ENCODE assay signal across 8 cellular contexts in genomic region chr19:4077800-4078683, GRCh38. TPM values are rescaled to one million over a fixed set of nuclear protein-coding genes. Genes with fewer than 3 reads are reported as not detected.
A peak's percentile ranks its signal among the peaks of the same experiment; 100 is the strongest.
DNase-seq lines count a peak whose midpoint lies in the region; ATAC-seq, FAIRE-seq and TF ChIP-seq lines count a peak whose summit lies in the region.

No MANE protein-coding gene starts in this region.

- H3K4me1 ChIP-seq in OCI-LY7 (ENCODE audit: insufficient read depth, low read length, poor library complexity, severe bottlenecking) (peaks cover 20% of the 10 kb centered on the region), GM12878 (ENCODE audit: control insufficient read depth, insufficient read depth, low read length) (peaks cover 14% of the 10 kb centered on the region), stomach smooth muscle (ENCODE audit: control insufficient read depth, insufficient read depth, low read length) (peaks cover 14% of the 10 kb centered on the region)

- no peaks in the 10 kb centered on the region for H4K20me1 ChIP-seq in OCI-LY7 (ENCODE audit: insufficient read depth, low read length)
- no peaks in the 10 kb centered on the region for H4K20me1 ChIP-seq in GM12878 (ENCODE audit: control insufficient read depth, insufficient read depth)

- H3K9ac ChIP-seq in GM12878 (ENCODE audit: control insufficient read depth, insufficient read depth, low read length) (peak overlapping the region; percentile 46), stomach smooth muscle (ENCODE audit: low read length in 2 of 2) (peak overlapping the region; percentile 66 to 75)

- TF ChIP-seq CTCF in OCI-LY7 (conservative IDR thresholded peaks at IDR 0.05; ENCODE audit: low read length) (no peak), GM12878 (IDR thresholded peaks at IDR 0.05 in 2 of 3, conservative IDR thresholded peaks at IDR 0.05 in 1 of 3; ENCODE audit: control insufficient read depth in 2 of 3, extremely low read depth in 1 of 3, insufficient read depth in 1 of 3, low read depth in 3 of 3, low read length in 3 of 3) (no peak), lower leg skin (IDR thresholded peaks at IDR 0.05) (no peak)

- no peaks in the 10 kb centered on the region for H3K79me2 ChIP-seq in OCI-LY7 (ENCODE audit: insufficient read depth, low read depth, low read length)
- H3K79me2 ChIP-seq in GM12878 (ENCODE audit: control insufficient read depth, insufficient read depth, low read length), result no peaks in the 10 kb centered on the region

- H3K9me2 ChIP-seq in OCI-LY7 (ENCODE audit: insufficient read depth, low read length), result no peaks in the 10 kb centered on the region

- CTCF ChIA-PET in OCI-LY7 (lab: Charles Lee; ENCODE audit: unreplicated experiment) (no interaction called here), GM12878 (lab: Yijun Ruan, JAX) (interaction anchor here (0.6 to 2.0 kb wide), 3 partner anchors 37 to 90 kb away, joined by 3 to 6 read pairs (median 3); no protein-coding TSS in a partner anchor)

- H3K4me2 ChIP-seq in OCI-LY7 (ENCODE audit: low read length) (peak overlapping the region; percentile 60), GM12878 (ENCODE audit: control insufficient read depth, insufficient read depth) (peak overlapping the region; percentile 72)

- no peaks in the 10 kb centered on the region for H3K9me3 ChIP-seq in OCI-LY7 (ENCODE audit: low read length)
- H3K9me3 ChIP-seq in GM12878 (replicated peaks; ENCODE audit: control insufficient read depth, insufficient read depth, low read length), result no peaks in the 10 kb centered on the region
- no peaks in the 10 kb centered on the region for H3K9me3 ChIP-seq in stomach smooth muscle (ENCODE audit: control insufficient read depth in 2 of 2, low read length in 2 of 2)

- in situ Hi-C loops in GM12878 (cut with MboI), result no loop called here

- H3K36me3 ChIP-seq in OCI-LY7 (ENCODE audit: insufficient read depth, low read length), result no peaks in the 10 kb centered on the region
- no peaks in the 10 kb centered on the region for H3K36me3 ChIP-seq in GM12878 (ENCODE audit: control insufficient read depth in 2 of 2, insufficient read depth in 2 of 2, low read length in 1 of 2)
- H3K36me3 ChIP-seq in stomach smooth muscle (ENCODE audit: control insufficient read depth in 2 of 2, insufficient read depth in 2 of 2, low read length in 2 of 2), result no peaks in the 10 kb centered on the region

- peak; percentile 84 for DNase-seq in GM12892 (ENCODE audit: insufficient read length)
- peak; percentile 55 for DNase-seq in OCI-LY7 (ENCODE audit: low spot score)
- DNase-seq in GM12878 (ENCODE audit: low read depth, low spot score), result no peak
- no peak for DNase-seq in lower leg skin (ENCODE audit: low spot score in 2 of 2)
- no peak for DNase-seq in NCI-H187 (lab: John Stamatoyannopoulos, UW)
- DNase-seq in epidermal melanocyte (ENCODE audit: insufficient read length, low spot score), result no peak
- DNase-seq in NCI-H510A (lab: John Stamatoyannopoulos, UW), result no peak

- FAIRE-seq in GM12892 (lab: Jason Lieb, UNC), result peak; percentile 94
- peak; percentile 23 for FAIRE-seq in GM12878 (lab: Jason Lieb, UNC)

- no TSS peak for BruUV-seq in OCI-LY7 (replicated peaks; lab: Mats Ljungman, UMichigan)
- BruUV-seq in GM12878 (replicated peaks; lab: Mats Ljungman, UMichigan), result no TSS peak

- SMC1A ChIA-PET in GM12878 (lab: Charles Lee; ENCODE audit: uncharacterized antibody, unreplicated experiment), result interaction anchor here (0.6 kb wide), 1 partner anchor 10 kb away, joined by 3 read pairs; no protein-coding TSS in a partner anchor

- TF ChIP-seq RAD21 in GM12878 (IDR thresholded peaks at IDR 0.05; ENCODE audit: insufficient read depth, low read depth, low read length), result no peak

- TF ChIP-seq POLR2A in GM12892 (IDR thresholded peaks at IDR 0.05; ENCODE audit: low read depth, low read length), result peak; percentile 45; the same call in 1 of the 2 replicates
- peak; percentile 47; the same call in 1 of the 2 replicates for TF ChIP-seq POLR2A in GM12878 (IDR thresholded peaks at IDR 0.05; ENCODE audit: low read depth, low read length)
- no peak for TF ChIP-seq POLR2A in lower leg skin (IDR thresholded peaks at IDR 0.05)

- intact Hi-C loops in OCI-LY7 (cut with micrococcal nuclease; ENCODE audit: unreplicated experiment), result no loop called here
- intact Hi-C loops in GM12878 (cut with micrococcal nuclease; ENCODE audit: unreplicated experiment), result no loop called here
- intact Hi-C loops in lower leg skin (cut with DNase I; ENCODE audit: low total_unique reads), result no loop called here

- TF ChIP-seq EP300 in GM12878 (IDR thresholded peaks at IDR 0.05; ENCODE audit: borderline replicate concordance in 1 of 2, control insufficient read depth in 1 of 2, low read depth in 2 of 2, low read length in 2 of 2), result peak in 1 of 2 experiments; percentile 10; a peak in 1 of 4 replicates

- WGBS in GM12878 (ENCODE audit: insufficient coverage, insufficient replicate concordance, low lambda C conversion rate, missing lambda C conversion rate), result 24% methylated on average over 29 of the region's 33 CpGs
- WGBS in lower leg skin, 2 donors, result 4 to 8% methylated on average over 25 to 29 of the region's 33 CpGs

- peak overlapping the region; percentile 47 for H3K4me3 ChIP-seq in OCI-LY7 (ENCODE audit: low read depth, low read length, poor library complexity, severe bottlenecking)
- peak overlapping the region; percentile 74 for H3K4me3 ChIP-seq in GM12878
- peak overlapping the region; percentile 26 for H3K4me3 ChIP-seq in lower leg skin (ENCODE audit: low read depth, poor library complexity, severe bottlenecking)
- H3K4me3 ChIP-seq in stomach smooth muscle (ENCODE audit: low read length in 2 of 2), result peak overlapping the region; percentile 72 to 78

- peak; percentile 96 for ATAC-seq in GM12878

- H2AFZ ChIP-seq in OCI-LY7 (ENCODE audit: low read length) (peak overlapping the region; percentile 64; the same call in 1 of the 2 replicates), GM12878 (ENCODE audit: control insufficient read depth, low read depth, low read length) (peak overlapping the region; percentile 49)

- H3K27ac ChIP-seq in OCI-LY7 (ENCODE audit: low read depth, low read length, poor library complexity, severe bottlenecking) (peak overlapping the region; percentile 16), GM12878 (ENCODE audit: control insufficient read depth, insufficient read depth) (peak overlapping the region; percentile 72), stomach smooth muscle (ENCODE audit: low read length) (peak overlapping the region; percentile 75)

- POLR2A ChIA-PET in OCI-LY7 (lab: Charles Lee) (interaction anchor here (0.7 kb wide), 1 partner anchor 15 kb away, joined by 4 read pairs; no protein-coding TSS in a partner anchor), GM12878 (lab: Charles Lee) (interaction anchor here (0.6 to 4.0 kb wide), 11 partner anchors 11 to 315 kb away, joined by 3 to 15 read pairs (median 4); partner anchors contain the start of genes MRPL54 and ZBTB7A)

- RAD21 ChIA-PET in GM12878 (lab: Charles Lee; ENCODE audit: unreplicated experiment), result interaction anchor here (0.8 to 2.3 kb wide), 5 partner anchors 11 to 90 kb away, joined by 3 to 10 read pairs (median 7); partner anchors contain the start of gene ZBTB7A

- H3K27me3 ChIP-seq in GM12878 (replicated peaks in 1 of 2; ENCODE audit: control insufficient read depth in 2 of 2, insufficient read depth in 2 of 2, low read length in 1 of 2), result no peaks in the 10 kb centered on the region
- H3K27me3 ChIP-seq in stomach smooth muscle (ENCODE audit: control insufficient read depth in 1 of 2, insufficient read depth in 2 of 2, low read length in 2 of 2), result no peaks in the 10 kb centered on the region

RNA-seq across cellular contexts. Expression of gene ZBTB7A, which starts 11.3 kb away (rescaled TPM):
- 3.1 TPM for polyA plus RNA-seq in GM12892 (2012; ENCODE audit: missing spikeins)
- total RNA-seq in OCI-LY7 (2014; rRNA removed; shearing (Covaris generic)), result 13.1 and 17.2 TPM in 2 replicates
- total RNA-seq in OCI-LY7 (2022) (29.3 and 31.2 TPM in 2 replicates), GM12878 (2014; rRNA removed) (10.6 and 15.9 TPM in 2 replicates), GM12878 (2014; rRNA removed; fragmentation: Illumina TruSeq; extraction: Trizol) (3.2 TPM in 2 replicates), GM12878 (2021) (40.0 and 42.4 TPM in 2 replicates), lower leg skin (100 to 1,000 TPM; 138 to 162 (median 152) TPM)
- total RNA-seq in GM12878 (2013; cell fraction: nucleolus; rRNA removed), result 20.9 and 24.8 TPM in 2 replicates
- 2.2 TPM for polyA plus RNA-seq in GM12878 (2011; ENCODE audit: low read depth)
- polyA plus RNA-seq in GM12878 (2011; rRNA removed) (0.84 and 2.5 TPM in 2 replicates), GM12878 (2014; fragmentation: Illumina TruSeq; extraction: Trizol) (4.1 and 5.9 TPM in 2 replicates), GM12878 (2014; fragmentation: Nextera tagmentation; extraction: Ambion mirVana) (under 1 TPM; 0.26 to 0.73 TPM), GM12878 (2014; rRNA removed) (16.2 and 22.2 TPM in 2 replicates), GM12878 (2016; fragmentation: Nextera tagmentation; extraction: Ambion mirVana) (10 to 100 TPM in 1 of 2 experiments, 1 to 10 TPM in 1; 2.0 to 10.1 TPM)
- polyA plus RNA-seq in GM12878 (2011; cell fraction: cytosol; rRNA removed), result 4.5 and 7.6 TPM in 2 replicates
- 12.8 and 18.3 TPM in 2 replicates for polyA plus RNA-seq in GM12878 (2011; cell fraction: nucleus; rRNA removed)
- polyA plus RNA-seq in GM12878 (2012), result 14.1 and 15.9 TPM in 2 replicates
- polyA minus RNA-seq in GM12878 (2011; rRNA and poly(A)+ RNA removed), result 3.6 and 6.5 TPM in 2 replicates
- polyA minus RNA-seq in GM12878 (2011; cell fraction: cytosol; rRNA and poly(A)+ RNA removed), result 12.4 and 12.8 TPM in 2 replicates
- 3.6 and 4.7 TPM in 2 replicates for polyA minus RNA-seq in GM12878 (2011; cell fraction: nucleus; rRNA and poly(A)+ RNA removed)

RNA-seq across cellular contexts. Expression of gene MAP2K2, which starts 45.9 kb away (rescaled TPM):
- polyA plus RNA-seq in GM12892 (2012; ENCODE audit: missing spikeins), result 52.3 TPM
- 84.7 and 105 TPM in 2 replicates for total RNA-seq in OCI-LY7 (2014; rRNA removed; shearing (Covaris generic))
- total RNA-seq in OCI-LY7 (2022), result 116 and 120 TPM in 2 replicates
- total RNA-seq in GM12878 (2013; cell fraction: nucleolus; rRNA removed), result 58.9 and 63.2 TPM in 2 replicates
- 178 and 210 TPM in 2 replicates for total RNA-seq in GM12878 (2014; rRNA removed)
- 72.1 and 92.8 TPM in 2 replicates for total RNA-seq in GM12878 (2014; rRNA removed; fragmentation: Illumina TruSeq; extraction: Trizol)
- total RNA-seq in GM12878 (2021), result 182 and 184 TPM in 2 replicates
- 78.5 TPM for polyA plus RNA-seq in GM12878 (2011; ENCODE audit: low read depth)
- polyA plus RNA-seq in GM12878 (2011; rRNA removed), result 31.6 and 68.3 TPM in 2 replicates
- 109 and 144 TPM in 2 replicates for polyA plus RNA-seq in GM12878 (2011; cell fraction: cytosol; rRNA removed)
- 127 and 159 TPM in 2 replicates for polyA plus RNA-seq in GM12878 (2011; cell fraction: nucleus; rRNA removed)
- 133 and 176 TPM in 2 replicates for polyA plus RNA-seq in GM12878 (2012)
- 13.0 and 38.8 TPM in 2 replicates for polyA plus RNA-seq in GM12878 (2014; fragmentation: Illumina TruSeq; extraction: Trizol)
- polyA plus RNA-seq in GM12878 (2014; fragmentation: Nextera tagmentation; extraction: Ambion mirVana), result 1 to 10 TPM in 1 of 2 experiments, under 1 TPM in 1; 1.00 to 6.8 TPM
- polyA plus RNA-seq in GM12878 (2014; rRNA removed), result 144 and 166 TPM in 2 replicates
- polyA plus RNA-seq in GM12878 (2016; fragmentation: Nextera tagmentation; extraction: Ambion mirVana), result 10 to 100 TPM; 33.4 to 33.7 TPM
- 32.9 and 84.0 TPM in 2 replicates for polyA minus RNA-seq in GM12878 (2011; rRNA and poly(A)+ RNA removed)
- 64.1 and 69.3 TPM in 2 replicates for polyA minus RNA-seq in GM12878 (2011; cell fraction: cytosol; rRNA and poly(A)+ RNA removed)
- 27.6 and 40.2 TPM in 2 replicates for polyA minus RNA-seq in GM12878 (2011; cell fraction: nucleus; rRNA and poly(A)+ RNA removed)
- 100 to 1,000 TPM in 3 of 4 donors, 10 to 100 TPM in 1; 89.0 to 111 (median 106) TPM for total RNA-seq in lower leg skin

Comparison
In these comparisons a context has a peak if more than half of its experiments do, and no peak if none do; other contexts are left out.
1. DNase-seq: peak in GM12892 (single experiment) and OCI-LY7 (single experiment); none in GM12878 (single experiment), lower leg skin (0 of 2), NCI-H187 (0 of 2), epidermal melanocyte (single experiment) and NCI-H510A (single experiment).
2. POLR2A ChIP-seq: peak in GM12892 (single experiment) and GM12878 (single experiment); none in lower leg skin (0 of 2).
3. H3K27ac ChIP-seq: peak in every context shown above with its lines; median percentile 75 in stomach smooth muscle; 72 in GM12878; 16 in OCI-LY7.
4. Peak in every context shown above with its lines, with median percentiles within 50 percentile points of each other: H3K4me3 ChIP-seq.